Comparison of ENCODE assay signal across 25 cellular contexts in genomic region chr7:70210200-70210960, GRCh38.
"Had no signal": no experiment of that assay in that cellular context is flagged by ENCODE, and none has a peak within 500 bp of the region (broad histone marks: within the 10 kb centered on the region; RNA-seq: fewer than 3 reads in every experiment).

No MANE protein-coding gene starts in this region.

- H3K36me3 ChIP-seq: ascending aorta had no signal

- H3K27me3 Mint-ChIP-seq: activated naive CD8-positive, alpha-beta T cell treated with anti-CD3 and anti-CD28 coated beads, Interleukin-2, amount 50 U/mL, for 24 hours; central memory CD8-positive, alpha-beta T cell; T-helper 17 cell had no signal

- H3K36me3 Mint-ChIP-seq: activated naive CD4-positive, alpha-beta T cell treated with anti-CD3 and anti-CD28 coated beads, Interleukin-2, amount 50 U/mL, for 72 hours; WTC11 had no signal

- H3K27me3 ChIP-seq: ascending aorta, body of pancreas had no signal

- H3K27ac ChIP-seq: ascending aorta, body of pancreas had no signal

- ATAC-seq: activated naive CD4-positive, alpha-beta T cell treated with anti-CD3 and anti-CD28 coated beads, Interleukin-2, amount 50 U/mL, for 72 hours; activated naive CD8-positive, alpha-beta T cell treated with anti-CD3 and anti-CD28 coated beads, Interleukin-2, amount 50 U/mL, for 24 hours; activated T-cell treated with anti-CD3 and anti-CD28 coated beads, Interleukin-2, amount 50 U/mL, for 4 hours; body of pancreas; Right ventricle myocardium inferior; T-helper 17 cell; WTC11 had no signal

- H3K9me3 Mint-ChIP-seq: activated naive CD4-positive, alpha-beta T cell treated with anti-CD3 and anti-CD28 coated beads, Interleukin-2, amount 50 U/mL, for 72 hours; activated T-cell treated with anti-CD3 and anti-CD28 coated beads, Interleukin-2, amount 50 U/mL, for 4 hours; central memory CD8-positive, alpha-beta T cell; WTC11 had no signal

- DNase-seq: activated CD4-positive, alpha-beta T cell treated with anti-CD3 and anti-CD28 coated beads for 48 hours; activated CD4-positive, alpha-beta T cell treated with anti-CD3 and anti-CD28 coated beads, Interleukin-2, amount 50 U/mL, for 48 hours; activated CD4-positive, CD25-positive, alpha-beta regulatory T cell treated with anti-CD3 and anti-CD28 coated beads, Interleukin-2, amount 50 U/mL, for 72 hours; activated effector memory CD4-positive, alpha-beta T cell treated with anti-CD3 and anti-CD28 coated beads, Interleukin-2, amount 50 U/mL, for 16 hours; activated naive CD4-positive, alpha-beta T cell treated with Interleukin-2 at 50 U/mL for 16 hours; activated naive CD8-positive, alpha-beta T cell treated with anti-CD3 and anti-CD28 coated beads, Interleukin-2, amount 50 U/mL, for 24 hours; activated T-cell treated with anti-CD3 and anti-CD28 coated beads, Interleukin-2, amount 50 U/mL, for 4 hours; amniotic stem cell; body of pancreas; Karpas-422; MV-4-11; NCI-H1092 treated with DMSO at 0.1 percent for 48 hours; NCI-H1417 treated with DMSO at 0.1 percent for 48 hours; NCI-H1694; NCI-H2029; NCI-H2107; NCI-H510A treated with DMSO at 0.1 percent for 48 hours; NCI-H69; T-helper 17 cell; T-helper 9 cell had no signal

- H3K4me3 ChIP-seq: ascending aorta, body of pancreas had no signal

- H3K4me1 ChIP-seq: ascending aorta had no signal

- H3K9me3 ChIP-seq: ascending aorta, body of pancreas had no signal

- H3K4me1 Mint-ChIP-seq: activated naive CD8-positive, alpha-beta T cell treated with anti-CD3 and anti-CD28 coated beads, Interleukin-2, amount 50 U/mL, for 24 hours; central memory CD8-positive, alpha-beta T cell; T-helper 17 cell had no signal

- H3K4me3 Mint-ChIP-seq: activated naive CD8-positive, alpha-beta T cell treated with anti-CD3 and anti-CD28 coated beads, Interleukin-2, amount 50 U/mL, for 24 hours; activated T-cell treated with anti-CD3 and anti-CD28 coated beads, Interleukin-2, amount 50 U/mL, for 4 hours; central memory CD8-positive, alpha-beta T cell; T-helper 17 cell; WTC11 had no signal

- H3K27ac Mint-ChIP-seq: activated naive CD4-positive, alpha-beta T cell treated with anti-CD3 and anti-CD28 coated beads, Interleukin-2, amount 50 U/mL, for 72 hours; activated naive CD8-positive, alpha-beta T cell treated with anti-CD3 and anti-CD28 coated beads, Interleukin-2, amount 50 U/mL, for 24 hours; T-helper 17 cell; WTC11 had no signal
